ENCODE assay signal across 13 cellular contexts in the genomic region with DNA sequence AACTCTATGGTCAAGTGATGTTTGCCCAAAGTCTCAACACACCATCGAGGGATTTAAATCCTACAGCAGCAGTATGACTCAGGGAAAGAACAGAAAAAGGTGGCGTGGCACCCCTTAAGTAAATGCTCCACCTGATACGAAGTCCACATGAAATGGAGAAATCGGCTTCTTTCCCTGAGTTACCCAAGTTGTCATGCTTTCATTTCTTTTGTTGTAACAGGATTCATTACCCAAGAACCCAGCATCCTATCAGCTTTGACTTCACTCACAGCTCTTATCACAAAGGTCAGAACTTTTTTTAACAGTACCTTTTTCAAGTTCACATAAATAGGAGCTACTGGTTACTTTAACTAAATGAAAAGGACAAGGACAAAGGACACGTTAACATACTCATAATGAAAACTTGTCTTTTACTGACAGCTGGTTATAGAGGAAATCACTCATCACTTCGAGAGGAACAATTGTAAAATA.
DNase-seq lines count a peak whose midpoint lies in the region; ATAC-seq and TF ChIP-seq lines count a peak whose summit lies in the region.
"Had no signal": no experiment of that assay in that cellular context is flagged by ENCODE, and none has a peak within 500 bp of the region (broad histone marks: within the 10 kb centered on the region; RNA-seq: fewer than 3 reads in every experiment).

No MANE protein-coding gene starts in this region.

- POLR2A ChIA-PET in RWPE1 (lab: Yijun Ruan, JAX; ENCODE audit: low non-redundant PET) = no interaction called here

- H3K4ac ChIP-seq in trophoblast cell (ENCODE audit: low read depth, low read length) = no peak overlapping the region

- no peak for TF ChIP-seq EP300 in transverse colon (IDR thresholded peaks at IDR 0.05; ENCODE audit: low read depth)

- H3K79me1 ChIP-seq in trophoblast cell (ENCODE audit: low read length) = no peaks in the 10 kb centered on the region

- no peaks in the 10 kb centered on the region for H3K79me2 ChIP-seq in trophoblast cell (ENCODE audit: control insufficient read depth, insufficient read depth, low read length, poor library complexity)

- no peak overlapping the region for H2BK5ac ChIP-seq in trophoblast cell (ENCODE audit: low read depth, low read length, poor library complexity)

- H3K36me3 ChIP-seq in lung (ENCODE audit: control insufficient read depth in 2 of 2, insufficient read depth in 2 of 2, low read length in 2 of 2) = no peaks in the 10 kb centered on the region
- H3K36me3 ChIP-seq in transverse colon = no peaks in the 10 kb centered on the region
- H3K36me3 ChIP-seq in trophoblast cell (ENCODE audit: control insufficient read depth in 1 of 2, insufficient read depth in 2 of 2, low read length in 2 of 2) = peaks cover 5 to 7% of the 10 kb centered on the region in 2 experiments
- H3K36me3 ChIP-seq: thyroid gland had no signal

- H3K9ac ChIP-seq in trophoblast cell (ENCODE audit: low read length) = no peak overlapping the region

- no peak overlapping the region for H2AK5ac ChIP-seq in trophoblast cell (ENCODE audit: low read length)

- peak overlapping the region in 1 of 2 donors; percentile 46 for H3K27ac ChIP-seq in lung (ENCODE audit: low read depth in 1 of 2, low read length in 1 of 2)
- H3K27ac ChIP-seq in transverse colon = peak overlapping the region; percentile 65 to 74 (median 70)
- H3K27ac ChIP-seq in RWPE1 = no peak overlapping the region
- no peak overlapping the region for H3K27ac ChIP-seq in trophoblast cell (ENCODE audit: low read depth, low read length)
- H3K27ac ChIP-seq: thyroid gland had no signal

- H3K14ac ChIP-seq in trophoblast cell (ENCODE audit: low read length) = no peak overlapping the region

- H4K8ac ChIP-seq in trophoblast cell (ENCODE audit: low read depth, low read length) = no peak overlapping the region

- no peak overlapping the region for H3K4me3 ChIP-seq in lung
- H3K4me3 ChIP-seq in transverse colon = no peak overlapping the region
- no peak overlapping the region for H3K4me3 ChIP-seq in trophoblast cell (ENCODE audit: low read depth, low read length)
- H3K4me3 ChIP-seq: thyroid gland had no signal

- peaks cover 70% of the 10 kb centered on the region for H3K4me1 Mint-ChIP-seq in activated CD8-positive, alpha-beta memory T cell treated with anti-CD3 and anti-CD28 coated beads, Interleukin-2, amount 10 ng/mL, durations not matched to agents 7 days and 5 days
- peaks cover 91% of the 10 kb centered on the region for H3K4me1 Mint-ChIP-seq in activated naive CD8-positive, alpha-beta T cell (ENCODE audit: low read depth)

- H3K4me1 ChIP-seq in lung (ENCODE audit: control insufficient read depth in 2 of 2, insufficient read depth in 2 of 2, low read length in 2 of 2) (peaks cover 0 to 15% of the 10 kb centered on the region in 2 donors), transverse colon (peaks cover 17 to 68% (median 42%) of the 10 kb centered on the region in 4 donors), trophoblast cell (ENCODE audit: control insufficient read depth in 1 of 2, insufficient read depth in 2 of 2, low read length in 2 of 2) (peaks cover 8 to 11% of the 10 kb centered on the region in 2 experiments)

- intact Hi-C loops in transverse colon (cut with DNase I; ENCODE audit: low total_unique reads) = no loop called here

- no peak for TF ChIP-seq POLR2A in transverse colon (IDR thresholded peaks at IDR 0.05)

- DNase-seq in activated CD8-positive, alpha-beta memory T cell treated with anti-CD3 and anti-CD28 coated beads, Interleukin-2, amount 10 ng/mL, durations not matched to agents 7 days and 5 days = no peak
- no peak for DNase-seq in activated CD8-positive, alpha-beta memory T cell treated with anti-CD3 and anti-CD28 coated beads, Interleukin-2, amount 50 U/mL, for 48 hours
- DNase-seq in lung (ENCODE audit: low spot score) (no peak), transverse colon (peak; percentile 45), RWPE1 (ENCODE audit: low spot score) (no peak), trophoblast cell (no peak), AG08395 (ENCODE audit: low spot score) (no peak)
- DNase-seq: activated CD4-positive, alpha-beta T cell treated with anti-CD3 and anti-CD28 coated beads, Interleukin-2, amount 10 ng/mL, durations not matched to agents 7 days and 5 days; DMS79; NCI-H2107; thyroid gland had no signal

- no peak overlapping the region for H3K18ac ChIP-seq in trophoblast cell (ENCODE audit: low read length)

- CTCF ChIA-PET in activated CD8-positive, alpha-beta memory T cell treated with anti-CD3 and anti-CD28 coated beads, Interleukin-2, amount 10 ng/mL, durations not matched to agents 7 days and 5 days (lab: Charles Lee) = interaction anchor here (0.7 to 2.1 kb wide), 4 partner anchors 7 to 22 kb away, joined by 3 to 6 read pairs (median 4); no protein-coding TSS in a partner anchor
- CTCF ChIA-PET in RWPE1 (lab: Yijun Ruan, JAX) = interaction anchor here (0.6 to 0.7 kb wide), 2 partner anchors 74 to 711 kb away, joined by 4 to 6 read pairs; no protein-coding TSS in a partner anchor

- no peak overlapping the region for H2BK120ac ChIP-seq in trophoblast cell (ENCODE audit: insufficient read depth, low read length, poor library complexity)

- ATAC-seq in activated CD8-positive, alpha-beta memory T cell treated with anti-CD3 and anti-CD28 coated beads, Interleukin-2, amount 10 ng/mL, durations not matched to agents 7 days and 5 days = no peak
- peak; percentile 53 for ATAC-seq in lung (ENCODE audit: insufficient read depth, low FRiP score)

- no peak overlapping the region for H2BK12ac ChIP-seq in trophoblast cell (ENCODE audit: low read length)

- no peak overlapping the region for H3K4me3 Mint-ChIP-seq in activated CD8-positive, alpha-beta memory T cell treated with anti-CD3 and anti-CD28 coated beads, Interleukin-2, amount 10 ng/mL, durations not matched to agents 7 days and 5 days
- peak overlapping the region; percentile 61 for H3K4me3 Mint-ChIP-seq in activated naive CD8-positive, alpha-beta T cell
- H3K4me3 Mint-ChIP-seq: activated CD4-positive, alpha-beta T cell treated with anti-CD3 and anti-CD28 coated beads, Interleukin-2, amount 10 ng/mL, durations not matched to agents 7 days and 5 days; nephron had no signal

- no peak overlapping the region for H4K91ac ChIP-seq in trophoblast cell (ENCODE audit: low read depth, low read length)

- no peaks in the 10 kb centered on the region for H3K9me3 Mint-ChIP-seq in activated CD8-positive, alpha-beta memory T cell treated with anti-CD3 and anti-CD28 coated beads, Interleukin-2, amount 10 ng/mL, durations not matched to agents 7 days and 5 days (ENCODE audit: low read depth)
- H3K9me3 Mint-ChIP-seq in activated naive CD8-positive, alpha-beta T cell (ENCODE audit: low read depth) = no peaks in the 10 kb centered on the region
- H3K9me3 Mint-ChIP-seq: activated CD4-positive, alpha-beta T cell treated with anti-CD3 and anti-CD28 coated beads, Interleukin-2, amount 10 ng/mL, durations not matched to agents 7 days and 5 days; nephron had no signal

- peaks cover 37% of the 10 kb centered on the region for H3K36me3 Mint-ChIP-seq in activated CD8-positive, alpha-beta memory T cell treated with anti-CD3 and anti-CD28 coated beads, Interleukin-2, amount 10 ng/mL, durations not matched to agents 7 days and 5 days
- H3K36me3 Mint-ChIP-seq in activated naive CD8-positive, alpha-beta T cell = peaks cover 22% of the 10 kb centered on the region

- no peak overlapping the region for H2AFZ ChIP-seq in trophoblast cell (ENCODE audit: insufficient read depth, low read length, poor library complexity)

- no peaks in the 10 kb centered on the region for H3K27me3 ChIP-seq in lung (ENCODE audit: control insufficient read depth, insufficient read depth)
- H3K27me3 ChIP-seq in transverse colon = no peaks in the 10 kb centered on the region
- H3K27me3 ChIP-seq in trophoblast cell (ENCODE audit: insufficient read depth, low read length) = no peaks in the 10 kb centered on the region
- H3K27me3 ChIP-seq: thyroid gland had no signal

- 41 to 52% methylated on average over 6 of the region's 6 CpGs for WGBS in lung, 2 donors
- 54 to 66% methylated on average over 6 of the region's 6 CpGs for WGBS in transverse colon (ENCODE audit: low coverage in 1 of 2), 2 donors
- WGBS in trophoblast cell (ENCODE audit: extremely low coverage, insufficient coverage, insufficient read length) = no CpG with 5 or more reads among the region's 6 CpGs

- H3K9me3 ChIP-seq in lung (ENCODE audit: control insufficient read depth in 2 of 2, insufficient read depth in 1 of 2, low read length in 1 of 2) (no peaks in the 10 kb centered on the region), transverse colon (no peaks in the 10 kb centered on the region), trophoblast cell (ENCODE audit: insufficient read depth, low read depth, low read length) (no peaks in the 10 kb centered on the region)
- H3K9me3 ChIP-seq: thyroid gland had no signal

- no peak overlapping the region for H3K4me2 ChIP-seq in trophoblast cell (ENCODE audit: low read length)

- TF ChIP-seq CTCF in lung (IDR thresholded peaks at IDR 0.05; ENCODE audit: control extremely low read depth, extremely low read depth) (no peak), transverse colon (IDR thresholded peaks at IDR 0.05) (no peak), RWPE1 (conservative IDR thresholded peaks at IDR 0.05; ENCODE audit: low read depth) (no peak)

- peak overlapping the region; percentile 40 for H3K27ac Mint-ChIP-seq in activated CD8-positive, alpha-beta memory T cell treated with anti-CD3 and anti-CD28 coated beads, Interleukin-2, amount 10 ng/mL, durations not matched to agents 7 days and 5 days
- peak overlapping the region; percentile 79 for H3K27ac Mint-ChIP-seq in activated naive CD8-positive, alpha-beta T cell
- H3K27ac Mint-ChIP-seq: activated CD4-positive, alpha-beta T cell treated with anti-CD3 and anti-CD28 coated beads, Interleukin-2, amount 10 ng/mL, durations not matched to agents 7 days and 5 days had no signal

- in situ Hi-C loops in transverse colon (cut with MboI; ENCODE audit: low pct_ligation_motif_present in 1 of 4, low pct_unique_long_range_greater_than_20kb in 1 of 4, low sequenced_read_pairs in 3 of 4) = no loop called here

- H3K23ac ChIP-seq in trophoblast cell (ENCODE audit: low read length) = no peak overlapping the region

- H3K27me3 Mint-ChIP-seq in activated CD8-positive, alpha-beta memory T cell treated with anti-CD3 and anti-CD28 coated beads, Interleukin-2, amount 10 ng/mL, durations not matched to agents 7 days and 5 days = no peaks in the 10 kb centered on the region
- no peaks in the 10 kb centered on the region for H3K27me3 Mint-ChIP-seq in activated naive CD8-positive, alpha-beta T cell
- H3K27me3 Mint-ChIP-seq: activated CD4-positive, alpha-beta T cell treated with anti-CD3 and anti-CD28 coated beads, Interleukin-2, amount 10 ng/mL, durations not matched to agents 7 days and 5 days had no signal

- H4K12ac ChIP-seq in trophoblast cell (ENCODE audit: low read depth, low read length) = no peak overlapping the region

Comparison
In these comparisons a context has a peak if more than half of its experiments do, and no peak if none do; other contexts are left out.
1. H3K27ac ChIP-seq: peak in transverse colon (4 of 4); none in RWPE1 (single experiment) and trophoblast cell (single experiment).